In the genomic region with DNA sequence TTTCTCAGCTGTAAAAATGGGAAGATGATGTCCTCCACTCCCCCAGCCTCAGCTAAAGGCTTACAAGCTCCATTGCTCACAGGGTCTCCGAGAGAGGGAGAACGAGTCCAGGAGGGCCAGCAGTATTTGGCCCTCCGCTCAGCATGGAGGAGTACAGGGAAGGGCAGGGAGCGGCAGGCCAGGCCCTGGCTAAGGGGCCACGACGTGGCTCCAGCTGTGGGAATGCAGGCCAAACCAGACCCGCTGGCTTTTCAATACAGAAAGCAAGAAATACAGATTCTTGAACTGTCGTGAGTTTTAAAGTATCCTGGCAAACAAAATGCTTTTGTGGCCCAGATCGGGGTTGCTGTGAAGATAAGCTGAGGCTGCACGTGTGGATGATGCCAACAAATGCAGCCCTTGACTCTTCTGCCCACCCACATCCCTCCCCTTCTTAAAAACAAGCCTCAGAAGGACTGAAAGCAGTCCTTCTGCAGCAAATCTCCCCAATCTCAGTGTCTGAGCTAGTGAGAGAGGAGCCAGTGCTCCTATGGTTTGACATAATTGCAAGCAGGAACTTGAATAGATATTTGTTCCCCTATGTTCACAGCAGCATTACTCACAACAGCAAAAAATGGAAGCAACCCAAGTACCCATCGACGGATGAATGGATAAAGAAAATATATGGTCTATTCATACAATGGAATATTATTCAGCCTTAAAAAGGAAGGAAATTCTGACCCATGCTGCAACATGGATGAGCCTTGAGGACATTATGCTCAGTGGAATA, we compare ENCODE assay signal across 1 cellular context.
TF ChIP-seq lines count a peak whose summit lies in the region.

No MANE protein-coding gene starts in this region.

TF ChIP-seq in H1, 55 proteins besides CTCF, POLR2A, EP300 and RAD21:
- TF ChIP-seq E2F6 (IDR thresholded peaks at IDR 0.05) (no peak), BCL11A (IDR thresholded peaks at IDR 0.05; ENCODE audit: low read depth in 2 of 2, low read length in 2 of 2) (no peak), RXRA (IDR thresholded peaks at IDR 0.05; ENCODE audit: insufficient read depth, low read depth, low read length) (no peak), SP2 (IDR thresholded peaks at IDR 0.05; ENCODE audit: low read length) (no peak), BACH1 (IDR thresholded peaks at IDR 0.05; ENCODE audit: low read length) (no peak)
